ENCODE assay signal across 8 cellular contexts in genomic region chr12:77325505-77325904, GRCh38.
A peak's percentile ranks its signal among the peaks of the same experiment; 100 is the strongest.
DNase-seq lines count a peak whose midpoint lies in the region; ATAC-seq and TF ChIP-seq lines count a peak whose summit lies in the region.

No MANE protein-coding gene starts in this region.

- 1 to 3% methylated on average over 24 of the region's 24 CpGs for WGBS in sigmoid colon, 2 donors

- H3K27me3 ChIP-seq in cardiac muscle cell (peaks cover 54% of the 10 kb centered on the region), sigmoid colon (no peaks in the 10 kb centered on the region)

- no peak for TF ChIP-seq POLR2A in sigmoid colon (IDR thresholded peaks at IDR 0.05)

- H3K4me1 ChIP-seq in cardiac muscle cell (ENCODE audit: low read depth) (no peaks in the 10 kb centered on the region), sigmoid colon (peaks cover 0 to 14% (median 11%) of the 10 kb centered on the region in 4 donors)

- ATAC-seq in T-helper 17 cell = no peak
- no peak for ATAC-seq in GM21526 (IDR thresholded peaks at IDR 0.05; ENCODE audit: low FRiP score, unreplicated experiment)

- peaks cover 2% of the 10 kb centered on the region for H3K4me1 Mint-ChIP-seq in T-helper 17 cell

- peaks cover 52% of the 10 kb centered on the region for H3K27me3 Mint-ChIP-seq in T-helper 17 cell

- peak overlapping the region; percentile 51 for H3K4me3 Mint-ChIP-seq in T-helper 17 cell

- no peaks in the 10 kb centered on the region for H3K9me3 ChIP-seq in T-helper 17 cell (ENCODE audit: control insufficient read depth, low read length, poor library complexity, severe bottlenecking)
- H3K9me3 ChIP-seq in cardiac muscle cell (ENCODE audit: low read depth) = no peaks in the 10 kb centered on the region
- no peaks in the 10 kb centered on the region for H3K9me3 ChIP-seq in sigmoid colon

- H3K4me3 ChIP-seq in cardiac muscle cell = peak overlapping the region; percentile 85
- peak overlapping the region; percentile 36 to 67 (median 54) for H3K4me3 ChIP-seq in sigmoid colon

- DNase-seq in GM13976 (ENCODE audit: low spot score) (peak; percentile 27), T-helper 17 cell (no peak), cardiac muscle cell (ENCODE audit: low read depth in 1 of 2, low spot score in 1 of 2) (peak in 1 of 2 donors; percentile 33), sigmoid colon (no peak), NCI-H2107 (lab: John Stamatoyannopoulos, UW) (no peak), ureter (ENCODE audit: low spot score) (no peak), COLO829 (ENCODE audit: low spot score) (no peak)

- H3K27ac Mint-ChIP-seq in T-helper 17 cell = no peak overlapping the region

- intact Hi-C loops in sigmoid colon (cut with DNase I) = no loop called here

- H3K27ac ChIP-seq in cardiac muscle cell (no peak overlapping the region), sigmoid colon (no peak overlapping the region)

- H3K36me3 ChIP-seq in cardiac muscle cell (no peaks in the 10 kb centered on the region), sigmoid colon (no peaks in the 10 kb centered on the region)

- H3K36me3 Mint-ChIP-seq in T-helper 17 cell (ENCODE audit: low read depth) = peaks cover 2% of the 10 kb centered on the region

- no peak for TF ChIP-seq EP300 in sigmoid colon (IDR thresholded peaks at IDR 0.05)

- in situ Hi-C loops in GM13976 (cut with MboI; ENCODE audit: low sequenced_read_pairs, unreplicated experiment) = loop anchor here (25.0 kb wide), 1 partner anchor 288 kb away; no protein-coding TSS in a partner anchor

- TF ChIP-seq CTCF in GM13976 (IDR thresholded peaks at IDR 0.05; ENCODE audit: borderline replicate concordance, control extremely low read depth, extremely low read depth, insufficient read depth, missing control alignments) = no peak
- no peak for TF ChIP-seq CTCF in cardiac muscle cell (IDR thresholded peaks at IDR 0.05; ENCODE audit: low read depth, low read length)
- no peak for TF ChIP-seq CTCF in sigmoid colon (IDR thresholded peaks at IDR 0.05)
